17 cellular contexts compared by ENCODE assay signal in genomic region chr2:181850914-181851560, GRCh38. TPM values are rescaled to one million over a fixed set of nuclear protein-coding genes. Genes with fewer than 3 reads are reported as not detected.
DNase-seq lines count a peak whose midpoint lies in the region; ATAC-seq and TF ChIP-seq lines count a peak whose summit lies in the region.
"Had no signal": no experiment of that assay in that cellular context is flagged by ENCODE, and none has a peak within 500 bp of the region (broad histone marks: within the 10 kb centered on the region; RNA-seq: fewer than 3 reads in every experiment).

No MANE protein-coding gene starts in this region.

- no peaks in the 10 kb centered on the region for H4K20me1 ChIP-seq in OCI-LY3 (ENCODE audit: insufficient read depth, low read length)

- H3K4me3 ChIP-seq in OCI-LY3 (ENCODE audit: low read length) (0 out of 2 replicates have a peak overlapping the region, but pooled peaks have one; percentile 17), right cardiac atrium (ENCODE audit: low read length) (no peak overlapping the region)
- H3K4me3 ChIP-seq: esophagus squamous epithelium, lung, MG63 had no signal

- intact Hi-C loops in right cardiac atrium (cut with DNase I), result no loop called here

- H3K4me2 ChIP-seq in OCI-LY3 (ENCODE audit: low read length), result peak overlapping the region; percentile 51

- no peaks in the 10 kb centered on the region for H3K36me3 Mint-ChIP-seq in stimulated activated naive B cell treated with anti-CD40 and anti-IgM and Interleukin-4, amounts not matched to agents 10 μg/mL and 1 μg/mL and 100 μg/mL, for 72 hours
- H3K36me3 Mint-ChIP-seq: activated naive CD4-positive, alpha-beta T cell treated with anti-CD3 and anti-CD28 coated beads, Interleukin-2, amount 50 U/mL, for 24 hours; type B pancreatic cell had no signal

- H3K9me3 ChIP-seq in OCI-LY3 (ENCODE audit: insufficient read depth, low read length) (no peaks in the 10 kb centered on the region), right cardiac atrium (ENCODE audit: control insufficient read depth, low read length) (no peaks in the 10 kb centered on the region)
- H3K9me3 ChIP-seq: esophagus squamous epithelium, MG63 had no signal

- no peak for DNase-seq in stimulated activated naive B cell treated with anti-CD40 and anti-IgM and Interleukin-4, amounts not matched to agents 10 μg/mL and 1 μg/mL and 100 μg/mL, for 72 hours
- DNase-seq in right cardiac atrium (no peak), middle frontal gyrus (ENCODE audit: extremely low spot score, low spot score) (no peak), DMS153 (lab: John Stamatoyannopoulos, UW) (no peak), mesenteric fat pad (ENCODE audit: low spot score) (no peak)
- DNase-seq: activated CD8-positive, alpha-beta T cell treated with anti-CD3 and anti-CD28 coated beads, Interleukin-2, amount 10 ng/mL, durations not matched to agents 7 days and 5 days; esophagus squamous epithelium; MG63; NCI-H345; RPMI8226 had no signal

- H3K27ac ChIP-seq in OCI-LY3 (ENCODE audit: low read length), result peak overlapping the region; percentile 24; the same call in 1 of the 2 replicates
- H3K27ac ChIP-seq in right cardiac atrium (ENCODE audit: low read length), result no peak overlapping the region
- H3K27ac ChIP-seq: esophagus squamous epithelium had no signal

- H3K4me3 Mint-ChIP-seq in stimulated activated naive B cell treated with anti-CD40 and anti-IgM and Interleukin-4, amounts not matched to agents 10 μg/mL and 1 μg/mL and 100 μg/mL, for 72 hours, result peak overlapping the region in 1 of 2 donors; percentile 6
- H3K4me3 Mint-ChIP-seq: activated CD8-positive, alpha-beta T cell treated with anti-CD3 and anti-CD28 coated beads, Interleukin-2, amount 10 ng/mL, durations not matched to agents 7 days and 5 days; activated naive CD4-positive, alpha-beta T cell treated with anti-CD3 and anti-CD28 coated beads, Interleukin-2, amount 50 U/mL, for 24 hours; type B pancreatic cell had no signal

- no peaks in the 10 kb centered on the region for H3K36me3 ChIP-seq in OCI-LY3 (replicated peaks; ENCODE audit: low read depth, low read length)
- H3K36me3 ChIP-seq: esophagus squamous epithelium, MG63 had no signal

- H2AFZ ChIP-seq in OCI-LY3 (ENCODE audit: low read depth, low read length), result no peak overlapping the region

- H3K4me1 ChIP-seq in OCI-LY3 (ENCODE audit: low read length), result peaks cover 36% of the 10 kb centered on the region
- H3K4me1 ChIP-seq in right cardiac atrium (ENCODE audit: control insufficient read depth, insufficient read depth, low read length), result no peaks in the 10 kb centered on the region

- peaks cover 5 to 21% of the 10 kb centered on the region in 2 donors for H3K4me1 Mint-ChIP-seq in stimulated activated naive B cell treated with anti-CD40 and anti-IgM and Interleukin-4, amounts not matched to agents 10 μg/mL and 1 μg/mL and 100 μg/mL, for 72 hours
- H3K4me1 Mint-ChIP-seq: activated naive CD4-positive, alpha-beta T cell treated with anti-CD3 and anti-CD28 coated beads, Interleukin-2, amount 50 U/mL, for 24 hours had no signal

- no peak for TF ChIP-seq CTCF in OCI-LY3 (IDR thresholded peaks at IDR 0.05; ENCODE audit: low read depth, low read length)

- no peak overlapping the region for H3K9ac ChIP-seq in OCI-LY3 (ENCODE audit: low read length)

- no peaks in the 10 kb centered on the region for H3K79me2 ChIP-seq in OCI-LY3 (ENCODE audit: low read length)

- no peaks in the 10 kb centered on the region for H3K9me3 Mint-ChIP-seq in stimulated activated naive B cell treated with anti-CD40 and anti-IgM and Interleukin-4, amounts not matched to agents 10 μg/mL and 1 μg/mL and 100 μg/mL, for 72 hours
- H3K9me3 Mint-ChIP-seq: activated naive CD4-positive, alpha-beta T cell treated with anti-CD3 and anti-CD28 coated beads, Interleukin-2, amount 50 U/mL, for 24 hours; type B pancreatic cell had no signal

- peak; percentile 49 for ATAC-seq in GM19043 (IDR thresholded peaks at IDR 0.05; ENCODE audit: low read depth, unreplicated experiment)
- peak; percentile 49 for ATAC-seq in HG03280 (IDR thresholded peaks at IDR 0.05; ENCODE audit: unreplicated experiment)
- peak; percentile 53 to 56 for ATAC-seq in stimulated activated naive B cell treated with anti-CD40 and anti-IgM and Interleukin-4, amounts not matched to agents 10 μg/mL and 1 μg/mL and 100 μg/mL, for 72 hours (replicated peaks)
- no peak for ATAC-seq in right cardiac atrium
- ATAC-seq: activated CD8-positive, alpha-beta T cell treated with anti-CD3 and anti-CD28 coated beads, Interleukin-2, amount 10 ng/mL, durations not matched to agents 7 days and 5 days had no signal

- peak overlapping the region; percentile 4 for H3K27ac Mint-ChIP-seq in stimulated activated naive B cell treated with anti-CD40 and anti-IgM and Interleukin-4, amounts not matched to agents 10 μg/mL and 1 μg/mL and 100 μg/mL, for 72 hours
- H3K27ac Mint-ChIP-seq: activated CD8-positive, alpha-beta T cell treated with anti-CD3 and anti-CD28 coated beads, Interleukin-2, amount 10 ng/mL, durations not matched to agents 7 days and 5 days; activated naive CD4-positive, alpha-beta T cell treated with anti-CD3 and anti-CD28 coated beads, Interleukin-2, amount 50 U/mL, for 24 hours; progenitor cell of endocrine pancreas; type B pancreatic cell had no signal

- H3K27me3 Mint-ChIP-seq in stimulated activated naive B cell treated with anti-CD40 and anti-IgM and Interleukin-4, amounts not matched to agents 10 μg/mL and 1 μg/mL and 100 μg/mL, for 72 hours, result no peaks in the 10 kb centered on the region
- H3K27me3 Mint-ChIP-seq: progenitor cell of endocrine pancreas, type B pancreatic cell had no signal

- H3K27me3 ChIP-seq in OCI-LY3 (ENCODE audit: low read depth, low read length), result no peaks in the 10 kb centered on the region
- no peaks in the 10 kb centered on the region for H3K27me3 ChIP-seq in right cardiac atrium (ENCODE audit: control insufficient read depth, insufficient read depth)
- H3K27me3 ChIP-seq: esophagus squamous epithelium, MG63 had no signal

RNA-seq across cellular contexts. Expression of gene ITPRID2, which starts 40.5 kb away (rescaled TPM):
- total RNA-seq in right cardiac atrium (10 to 100 TPM; 80.5 to 95.9 (median 82.2) TPM), mesenteric fat pad (119 TPM)
- polyA plus RNA-seq in right cardiac atrium, result 27.8 TPM

Comparison
In these comparisons a context has a peak if more than half of its experiments do, and no peak if none do; other contexts are left out.
1. ATAC-seq: peak in GM19043 (single experiment), HG03280 (single experiment) and stimulated activated naive B cell treated with anti-CD40 and anti-IgM and Interleukin-4, amounts not matched to agents 10 μg/mL and 1 μg/mL and 100 μg/mL, for 72 hours (2 of 2); none in right cardiac atrium (0 of 2).